22 cellular contexts compared by ENCODE assay signal in genomic region chr3:156433910-156434309, GRCh38.
DNase-seq lines count a peak whose midpoint lies in the region; ATAC-seq, FAIRE-seq and TF ChIP-seq lines count a peak whose summit lies in the region.
"Had no signal": no experiment of that assay in that cellular context is flagged by ENCODE, and none has a peak within 500 bp of the region (broad histone marks: within the 10 kb centered on the region; RNA-seq: fewer than 3 reads in every experiment).

No MANE protein-coding gene starts in this region.

- H3K4me1 ChIP-seq in IMR-90 (ENCODE audit: control insufficient read depth, insufficient read depth, low read length) (no peaks in the 10 kb centered on the region), K562 (replicated peaks in 1 of 2; ENCODE audit: control insufficient read depth in 2 of 2, insufficient read depth in 2 of 2, low read length in 2 of 2) (no peaks in the 10 kb centered on the region)
- H3K4me1 ChIP-seq: BLaER1, spleen, upper lobe of left lung had no signal

- no peak overlapping the region for H2BK20ac ChIP-seq in IMR-90 (ENCODE audit: low read depth, low read length)

- H3K4me1 Mint-ChIP-seq in T-cell = no peaks in the 10 kb centered on the region

- no peak overlapping the region for H3K4me3 Mint-ChIP-seq in T-cell
- H3K4me3 Mint-ChIP-seq: activated CD4-positive, alpha-beta memory T cell treated with anti-CD3 and anti-CD28 coated beads, Interleukin-2, amount 10 ng/mL, durations not matched to agents 7 days and 5 days had no signal

- H3K36me3 ChIP-seq in IMR-90 (ENCODE audit: control insufficient read depth, insufficient read depth, low read length) (no peaks in the 10 kb centered on the region), K562 (ENCODE audit: control insufficient read depth, insufficient read depth, low read length) (no peaks in the 10 kb centered on the region)
- H3K36me3 ChIP-seq: BLaER1, esophagus squamous epithelium, spleen, upper lobe of left lung had no signal

- H2BK120ac ChIP-seq in IMR-90 (ENCODE audit: low read depth, low read length) = no peak overlapping the region

- H3K4me2 ChIP-seq in IMR-90 (ENCODE audit: low read depth, low read length) = no peak overlapping the region
- H3K4me2 ChIP-seq in K562 (ENCODE audit: insufficient read depth, low read length) = no peak overlapping the region
- H3K4me2 ChIP-seq: BLaER1, hepatocyte, KMS-11 had no signal

- no peaks in the 10 kb centered on the region for H3K79me1 ChIP-seq in IMR-90 (ENCODE audit: low read depth in 1 of 2, low read length in 2 of 2)

- H3K56ac ChIP-seq in IMR-90 (ENCODE audit: extremely low read depth, insufficient read depth, low read length) = no peak overlapping the region

- CTCF ChIA-PET in IMR-90 (lab: Yijun Ruan, JAX) (interaction anchor here (0.9 to 1.2 kb wide), 3 partner anchors 37 to 112 kb away, joined by 3 to 4 read pairs (median 4); no protein-coding TSS in a partner anchor), K562 (lab: Yijun Ruan, JAX; ENCODE audit: low intra/inter-chr PET ratio) (no interaction called here), T-cell (lab: Charles Lee) (no interaction called here)

- no peak overlapping the region for H4K91ac ChIP-seq in IMR-90 (ENCODE audit: insufficient read depth, low read depth, low read length)

- no peak overlapping the region for H3K4ac ChIP-seq in IMR-90 (ENCODE audit: low read depth, low read length)

- H3K9me3 ChIP-seq in IMR-90 (ENCODE audit: control insufficient read depth, insufficient read depth, low read length) (no peaks in the 10 kb centered on the region), K562 (replicated peaks; ENCODE audit: control insufficient read depth, insufficient read depth, low read depth, low read length) (no peaks in the 10 kb centered on the region)
- H3K9me3 ChIP-seq: BLaER1, esophagus squamous epithelium, spleen, upper lobe of left lung had no signal

- no peak for FAIRE-seq in K562 (lab: Jason Lieb, UNC)
- FAIRE-seq: islet of Langerhans had no signal

- BruUV-seq in IMR-90 (replicated peaks; lab: Mats Ljungman, UMichigan) (no TSS peak), K562 (replicated peaks; lab: Mats Ljungman, UMichigan) (no TSS peak)

- H3K36me3 Mint-ChIP-seq in T-cell = no peaks in the 10 kb centered on the region

- TF ChIP-seq CTCF in IMR-90 (conservative IDR thresholded peaks at IDR 0.05; ENCODE audit: low read depth, low read length) = 0 out of 2 replicates have a peak, but pooled peaks have one; percentile 7
- 0 out of 6 replicates have a peak, but pooled peaks of 1 of the 3 experiments have one; percentile 9 for TF ChIP-seq CTCF in K562 (IDR thresholded peaks at IDR 0.05 in 2 of 3, conservative IDR thresholded peaks at IDR 0.05 in 1 of 3; ENCODE audit: insufficient read depth in 2 of 3, low read depth in 1 of 3, low read length in 3 of 3)
- no peak for TF ChIP-seq CTCF in foreskin fibroblast (IDR thresholded peaks at IDR 0.05; ENCODE audit: low read depth, low read length)

- H2BK5ac ChIP-seq in IMR-90 (ENCODE audit: low read depth, low read length, poor library complexity, severe bottlenecking) = no peak overlapping the region

- DNase-seq in AG08395 (ENCODE audit: low spot score) (peak; percentile 8), IMR-90 (peak; percentile 49), K562 (ENCODE audit: extremely low read depth in 1 of 4, low spot score in 3 of 4) (no peak), foreskin fibroblast (peak; percentile 30 to 59), T-cell (no peak), SW480 (ENCODE audit: low spot score) (no peak)
- DNase-seq: activated CD4-positive, alpha-beta memory T cell treated with anti-CD3 and anti-CD28 coated beads, Interleukin-2, amount 10 ng/mL, durations not matched to agents 7 days and 5 days; activated CD4-positive, CD25-positive, alpha-beta regulatory T cell; amygdala; esophagus squamous epithelium; NCI-H2029; spleen; stimulated activated CD4-positive, alpha-beta T cell treated with anti-CD3 and anti-CD28 coated beads, Interleukin-4, amount 100 ng/mL, for 24 hours; T-helper 9 cell; upper lobe of left lung had no signal

- H3K9me1 ChIP-seq in IMR-90 (ENCODE audit: insufficient read depth, low read length) = no peaks in the 10 kb centered on the region
- no peaks in the 10 kb centered on the region for H3K9me1 ChIP-seq in K562 (ENCODE audit: control insufficient read depth, insufficient read depth, low read length)

- no peaks in the 10 kb centered on the region for H3K79me2 ChIP-seq in K562 (ENCODE audit: control insufficient read depth, insufficient read depth, low read length)
- H3K79me2 ChIP-seq: hepatocyte had no signal

- H3K4me3 ChIP-seq in IMR-90 (ENCODE audit: insufficient read depth, low read depth, low read length) (no peak overlapping the region), K562 (no peak overlapping the region), foreskin fibroblast (ENCODE audit: low read depth in 1 of 2, low read length in 2 of 2) (no peak overlapping the region)
- H3K4me3 ChIP-seq: BLaER1, esophagus squamous epithelium, hepatocyte, SK-N-MC, spleen, upper lobe of left lung had no signal

- no peak overlapping the region for H2BK15ac ChIP-seq in IMR-90 (ENCODE audit: low read depth, low read length)

- in situ Hi-C loops in IMR-90 (cut with MboI; ENCODE audit: low sequenced_read_pairs) (no loop called here), K562 (cut with MboI) (no loop called here)

- no peak overlapping the region for H4K5ac ChIP-seq in IMR-90 (ENCODE audit: low read depth, low read length)

- H3K23ac ChIP-seq in IMR-90 (ENCODE audit: low read depth, low read length) = no peak overlapping the region

- no peaks in the 10 kb centered on the region for H4K20me1 ChIP-seq in IMR-90 (ENCODE audit: insufficient read depth, low read length)
- H4K20me1 ChIP-seq in K562 (replicated peaks; ENCODE audit: control insufficient read depth, insufficient read depth, low read length) = no peaks in the 10 kb centered on the region
- H4K20me1 ChIP-seq: BLaER1 had no signal

- no peak overlapping the region for H3K27ac ChIP-seq in IMR-90 (ENCODE audit: insufficient read depth, low read length)
- H3K27ac ChIP-seq in K562 (ENCODE audit: extremely low read depth, low read depth, low read length) = no peak overlapping the region
- H3K27ac ChIP-seq: BLaER1, esophagus squamous epithelium, hepatocyte, KMS-11, SK-N-MC, spleen, upper lobe of left lung had no signal

- TF ChIP-seq EP300 in K562 (IDR thresholded peaks at IDR 0.05; ENCODE audit: low read length) = no peak

- H2AK9ac ChIP-seq in IMR-90 (replicated peaks; ENCODE audit: low read depth, low read length, poor library complexity) = no peak overlapping the region

- H3K27me3 Mint-ChIP-seq in T-cell = peaks cover 18 to 22% of the 10 kb centered on the region in 2 donors

- no peak overlapping the region for H3K14ac ChIP-seq in IMR-90 (replicated peaks; ENCODE audit: low read depth, low read length)

- no peak overlapping the region for H4K8ac ChIP-seq in IMR-90 (ENCODE audit: low read depth in 2 of 2, low read length in 2 of 2)

- dilution Hi-C loops in IMR-90 (cut with HindIII; ENCODE audit: low sequenced_read_pairs, unreplicated experiment) = no loop called here

- H2AK5ac ChIP-seq in IMR-90 (ENCODE audit: low read depth, low read length) = peak overlapping the region; percentile 24; the same call in 1 of the 2 replicates

- peak; percentile 74 for ATAC-seq in IMR-90 (ENCODE audit: low read depth)
- ATAC-seq in K562 = no peak
- ATAC-seq in T-cell (replicated peaks in 1 of 4) = no peak
- no peak for ATAC-seq in HG03196 (IDR thresholded peaks at IDR 0.05; ENCODE audit: unreplicated experiment)
- ATAC-seq in HG02981 (IDR thresholded peaks at IDR 0.05; ENCODE audit: unreplicated experiment) = no peak

- no peak overlapping the region for H2AFZ ChIP-seq in IMR-90 (replicated peaks; ENCODE audit: low read length, poor library complexity)
- H2AFZ ChIP-seq in K562 (ENCODE audit: low read depth, low read length) = no peak overlapping the region
- H2AFZ ChIP-seq: hepatocyte had no signal

- no peak for TF ChIP-seq RAD21 in IMR-90 (IDR thresholded peaks at IDR 0.05; ENCODE audit: low read length)
- TF ChIP-seq RAD21 in K562 (CRISPR knock-in tag; conservative IDR thresholded peaks at IDR 0.05 in 1 of 2, IDR thresholded peaks at IDR 0.05 in 1 of 2) = no peak

- intact Hi-C loops in IMR-90 (cut with micrococcal nuclease) = no loop called here
- intact Hi-C loops in K562 (cut with micrococcal nuclease) = no loop called here

- H3K27ac Mint-ChIP-seq in T-cell = no peak overlapping the region
- H3K27ac Mint-ChIP-seq: activated CD4-positive, alpha-beta memory T cell treated with anti-CD3 and anti-CD28 coated beads, Interleukin-2, amount 10 ng/mL, durations not matched to agents 7 days and 5 days had no signal

- TF ChIP-seq POLR2A in IMR-90 (IDR thresholded peaks at IDR 0.05; ENCODE audit: low read depth, low read length) (no peak), K562 (conservative IDR thresholded peaks at IDR 0.05) (no peak)

- H3K9ac ChIP-seq in IMR-90 (ENCODE audit: low read depth, low read length) (no peak overlapping the region), K562 (ENCODE audit: insufficient read depth in 1 of 2, low read depth in 2 of 2, low read length in 2 of 2) (no peak overlapping the region)
- H3K9ac ChIP-seq: BLaER1, KMS-11 had no signal

- H3K9me3 Mint-ChIP-seq in T-cell = no peaks in the 10 kb centered on the region
- H3K9me3 Mint-ChIP-seq: activated CD4-positive, alpha-beta memory T cell treated with anti-CD3 and anti-CD28 coated beads, Interleukin-2, amount 10 ng/mL, durations not matched to agents 7 days and 5 days had no signal

- H3K18ac ChIP-seq in IMR-90 (ENCODE audit: low read depth, low read length) = no peak overlapping the region

- H3K27me3 ChIP-seq in IMR-90 (ENCODE audit: control insufficient read depth, insufficient read depth, low read length) = peaks cover 2% of the 10 kb centered on the region
- H3K27me3 ChIP-seq in K562 (ENCODE audit: control insufficient read depth in 2 of 2, insufficient read depth in 2 of 2, low read length in 2 of 2) = peaks cover 2 to 12% of the 10 kb centered on the region in 2 experiments; a peak in 3 of 5 replicates
- H3K27me3 ChIP-seq: BLaER1, esophagus squamous epithelium, hepatocyte, upper lobe of left lung had no signal

- POLR2A ChIA-PET in IMR-90 (lab: Charles Lee; ENCODE audit: unreplicated experiment) = no interaction called here
- POLR2A ChIA-PET in K562 (lab: Yijun Ruan, JAX) = interaction anchor here (0.6 to 0.8 kb wide), 3 partner anchors 9 to 1312 kb away, joined by 3 read pairs; no protein-coding TSS in a partner anchor
- POLR2A ChIA-PET in T-cell (lab: Charles Lee) = no interaction called here

TF ChIP-seq in IMR-90, 13 proteins besides CTCF, POLR2A, EP300 and RAD21:
- no peak for TF ChIP-seq MXI1 (IDR thresholded peaks at IDR 0.05; ENCODE audit: borderline replicate concordance, low read depth, low read length)
- TF ChIP-seq FOS (IDR thresholded peaks at IDR 0.05; ENCODE audit: low read depth, low read length) = peak; percentile 44; the same call in 1 of the 2 replicates
- no peak for TF ChIP-seq RCOR1 (IDR thresholded peaks at IDR 0.05; ENCODE audit: insufficient replicate concordance, low read length)
TF ChIP-seq in IMR-90: peak in this region for 1.

TF ChIP-seq in K562, 482 proteins besides CTCF, POLR2A, EP300 and RAD21:
- peak; percentile 75 for TF ChIP-seq FOSL1 (tag; conservative IDR thresholded peaks at IDR 0.05)
- no peak for TF ChIP-seq ARHGAP35 (IDR thresholded peaks at IDR 0.05; ENCODE audit: partially characterized antibody)
TF ChIP-seq in K562: peak in this region for 1.

Comparison
In these comparisons a context has a peak if more than half of its experiments do, and no peak if none do; other contexts are left out.
1. DNase-seq: peak in AG08395 (single experiment), IMR-90 (single experiment) and foreskin fibroblast (2 of 2); none in K562 (0 of 4), T-cell (0 of 34) and SW480 (single experiment).